ENCODE assay signal across 9 cellular contexts in genomic region chr2:191851159-191851558, GRCh38. TPM values are rescaled to one million over a fixed set of nuclear protein-coding genes. Genes with fewer than 3 reads are reported as not detected.
"Had no signal": no experiment of that assay in that cellular context is flagged by ENCODE, and none has a peak within 500 bp of the region (broad histone marks: within the 10 kb centered on the region; RNA-seq: fewer than 3 reads in every experiment).

No MANE protein-coding gene starts in this region.

- ATAC-seq: HCT116, HepG2 had no signal

- H3K9me3 ChIP-seq: HAP-1 had no signal

- DNase-seq: GM23248, GOT3, H7, HFFc6 had no signal

- H3K4me3 ChIP-seq: GM23248, HAP-1 had no signal

- FAIRE-seq: HepG2 had no signal

- H3K9ac ChIP-seq: GM23248 had no signal

- H3K27ac ChIP-seq: GM23248, HL-60 had no signal

- H3K36me3 ChIP-seq: HAP-1 had no signal

- H2AFZ ChIP-seq: GM23248 had no signal

RNA-seq across cellular contexts. Expression of gene CAVIN2, which starts 4.3 kb away (rescaled TPM):
- total RNA-seq: HT1080 had no signal
